ENCODE assay signal across 8 cellular contexts in genomic region chrX:135522132-135522530, GRCh38. TPM values are rescaled to one million over a fixed set of nuclear protein-coding genes. Genes with fewer than 3 reads are reported as not detected.
DNase-seq lines count a peak whose midpoint lies in the region; ATAC-seq, FAIRE-seq and TF ChIP-seq lines count a peak whose summit lies in the region.

No MANE protein-coding gene starts in this region.

- H3K9me3 ChIP-seq in gastroesophageal sphincter (no peaks in the 10 kb centered on the region), small intestine (ENCODE audit: control insufficient read depth, low read depth) (no peaks in the 10 kb centered on the region)

- POLR2A ChIA-PET in HEK293T (lab: Yijun Ruan, JAX), result no interaction called here

- H3K27me3 ChIP-seq in gastroesophageal sphincter (no peaks in the 10 kb centered on the region), small intestine (ENCODE audit: control insufficient read depth in 2 of 2, insufficient read depth in 2 of 2, low read length in 2 of 2) (no peaks in the 10 kb centered on the region)

- TF ChIP-seq POLR2A in gastroesophageal sphincter (IDR thresholded peaks at IDR 0.05), result no peak

- in situ Hi-C loops in G401 (cut with HindIII; ENCODE audit: low sequenced_read_pairs), result no loop called here

- CTCF ChIA-PET in HEK293T (lab: Yijun Ruan, JAX), result no interaction called here

- peaks cover 0 to 12% (median 0%) of the 10 kb centered on the region in 3 donors for H3K4me1 ChIP-seq in gastroesophageal sphincter
- H3K4me1 ChIP-seq in small intestine (ENCODE audit: control insufficient read depth in 2 of 2, insufficient read depth in 1 of 2, low read depth in 1 of 2, low read length in 1 of 2), result no peaks in the 10 kb centered on the region

- WGBS in gastroesophageal sphincter (ENCODE audit: low coverage in 1 of 2), 2 donors, result 0 to 8% methylated on average over 1 to 2 of the region's 9 CpGs
- 1 to 33% (median 7%) methylated on average over 9 of the region's 9 CpGs for WGBS in small intestine, 3 donors

- peak overlapping the region; percentile 81 for H3K27ac ChIP-seq in VCaP
- H3K27ac ChIP-seq in gastroesophageal sphincter, result peak overlapping the region; percentile 85 to 98 (median 90)
- peak overlapping the region; percentile 38 to 87 for H3K27ac ChIP-seq in small intestine (ENCODE audit: low read depth in 1 of 2, low read length in 1 of 2)

- no peak for TF ChIP-seq CTCF in VCaP (conservative IDR thresholded peaks at IDR 0.05)
- no peak for TF ChIP-seq CTCF in gastroesophageal sphincter (IDR thresholded peaks at IDR 0.05)

- ATAC-seq in gastroesophageal sphincter (no peak), GM19467 (IDR thresholded peaks at IDR 0.05; ENCODE audit: unreplicated experiment) (no peak)

- H3K36me3 ChIP-seq in gastroesophageal sphincter (no peaks in the 10 kb centered on the region), small intestine (ENCODE audit: control insufficient read depth in 2 of 2, insufficient read depth in 2 of 2, low read length in 2 of 2) (no peaks in the 10 kb centered on the region)

- TF ChIP-seq EP300 in gastroesophageal sphincter (IDR thresholded peaks at IDR 0.05), result no peak

- H3K4me3 ChIP-seq in gastroesophageal sphincter (peak overlapping the region; percentile 76 to 86), small intestine (ENCODE audit: low read depth in 1 of 2, low read length in 2 of 2) (peak overlapping the region; percentile 46 to 49)

- no peak for FAIRE-seq in small intestine (lab: Jason Lieb, UNC)

- no peak for DNase-seq in HEK293T (ENCODE audit: extremely low spot score)
- DNase-seq in small intestine, result no peak
- DNase-seq in dermis blood vessel endothelial cell, result no peak
- no peak for DNase-seq in OCI-M2 (lab: John Stamatoyannopoulos, UW; ENCODE audit: unreplicated experiment)
- no peak for DNase-seq in G401 (ENCODE audit: low spot score)

TF ChIP-seq in HEK293T, 16 proteins besides CTCF, POLR2A, EP300 and RAD21:
- TF ChIP-seq PKNOX1 (IDR thresholded peaks at IDR 0.05), result peak; percentile 70
- no peak for TF ChIP-seq FOXM1 (IDR thresholded peaks at IDR 0.05; ENCODE audit: borderline replicate concordance)

RNA-seq across cellular contexts. Expression of gene INTS6L, which starts 1.7 kb away (rescaled TPM):
- 10 to 100 TPM in 2 of 4 donors, 1 to 10 TPM in 2; 7.6 to 18.4 (median 10.3) TPM for total RNA-seq in gastroesophageal sphincter
- 10 to 100 TPM in 1 of 3 donors, 1 to 10 TPM in 2; 2.4 to 11.0 (median 9.7) TPM for polyA plus RNA-seq in small intestine
- 3.3 and 4.6 TPM in 2 replicates for total RNA-seq in dermis blood vessel endothelial cell
- total RNA-seq in G401 (2014; rRNA removed; shearing (Covaris generic)), result 9.8 and 10.3 TPM in 2 replicates
